Comparison of ENCODE assay signal across 9 cellular contexts in the genomic region with DNA sequence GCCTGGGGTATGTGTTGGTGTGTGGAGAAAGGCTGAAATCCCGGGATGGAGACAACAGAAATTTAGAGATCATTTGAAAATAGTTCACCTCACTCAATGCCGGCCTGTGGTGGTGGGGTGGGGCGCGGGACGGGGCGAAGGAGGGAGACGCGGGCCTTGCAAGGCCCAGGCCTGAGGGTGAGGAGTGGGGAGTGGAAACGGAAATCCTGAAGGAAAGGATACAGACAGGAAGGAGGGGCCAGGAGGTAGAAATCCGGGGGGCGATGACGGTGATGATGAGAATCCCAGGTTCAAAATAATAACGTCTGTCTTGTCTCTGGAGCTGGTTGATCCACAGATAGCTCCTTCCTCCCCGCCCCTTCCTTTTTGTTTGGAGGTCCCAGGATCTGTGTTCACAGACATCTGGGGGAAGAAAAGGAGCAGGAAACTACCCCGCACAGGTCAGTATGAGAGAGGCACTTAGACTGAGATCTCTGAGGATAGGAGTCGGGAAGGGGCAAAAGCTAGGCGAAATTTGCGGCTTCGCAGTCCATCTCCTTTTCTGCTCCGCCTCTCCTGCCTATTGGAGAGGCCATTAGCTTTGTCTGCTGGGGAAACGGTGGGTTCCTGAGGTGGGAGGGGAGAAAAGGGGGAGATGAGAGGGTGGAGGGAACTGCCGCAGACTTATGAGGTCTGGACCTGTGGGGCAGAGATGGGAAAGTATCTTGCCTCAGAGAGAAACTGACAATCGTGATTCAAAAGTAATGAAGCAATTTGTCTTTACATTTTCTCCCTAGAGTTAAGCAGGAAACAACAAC. TPM values are rescaled to one million over a fixed set of nuclear protein-coding genes. Genes with fewer than 3 reads are reported as not detected.
DNase-seq lines count a peak whose midpoint lies in the region; FAIRE-seq and TF ChIP-seq lines count a peak whose summit lies in the region.
"Had no signal": no experiment of that assay in that cellular context is flagged by ENCODE, and none has a peak within 500 bp of the region (broad histone marks: within the 10 kb centered on the region; RNA-seq: fewer than 3 reads in every experiment).

No MANE protein-coding gene starts in this region.

- H3K4me3 Mint-ChIP-seq in astrocyte (ENCODE audit: unreplicated experiment) (peak overlapping the region; percentile 79), progenitor cell of endocrine pancreas (ENCODE audit: low read depth) (peak overlapping the region; percentile 49)

- H3K4me2 ChIP-seq in astrocyte (ENCODE audit: low read length) (peak overlapping the region; percentile 84), hepatocyte (peak overlapping the region; percentile 48)

- H3K27ac Mint-ChIP-seq in astrocyte (ENCODE audit: unreplicated experiment), result no peak overlapping the region
- H3K27ac Mint-ChIP-seq in progenitor cell of endocrine pancreas, result peak overlapping the region; percentile 51

- peak overlapping the region; percentile 43 for H3K4me3 ChIP-seq in BJ (ENCODE audit: low read depth, low read length)
- H3K4me3 ChIP-seq in astrocyte (ENCODE audit: insufficient read depth, low read depth, low read length), result peak overlapping the region; percentile 52
- no peak overlapping the region for H3K4me3 ChIP-seq in hepatocyte

- POLR2A ChIA-PET in BJ (lab: Charles Lee), result interaction anchor here (0.6 kb wide), 1 partner anchor 376 kb away, joined by 3 read pairs; no protein-coding TSS in a partner anchor

- DNase-seq in BJ (ENCODE audit: low read depth) (no peak), astrocyte (ENCODE audit: low read depth) (peak; percentile 6), hepatocyte (ENCODE audit: low spot score) (peak; percentile 20), progenitor cell of endocrine pancreas (ENCODE audit: low spot score, unreplicated experiment) (no peak), NCI-H446 (lab: John Stamatoyannopoulos, UW) (no peak), NCI-H526 treated with DMSO at 0.1 percent for 48 hours (lab: John Stamatoyannopoulos, UW) (no peak)
- no peak for DNase-seq in central memory CD4-positive, alpha-beta T cell
- no peak for DNase-seq in activated naive CD4-positive, alpha-beta T cell (lab: John Stamatoyannopoulos, UW)

- H3K4me1 ChIP-seq in astrocyte (ENCODE audit: insufficient read depth, low read length) (peaks cover 3% of the 10 kb centered on the region), hepatocyte (ENCODE audit: insufficient read depth) (no peaks in the 10 kb centered on the region)

- H3K27ac ChIP-seq in astrocyte (ENCODE audit: low read depth, low read length), result peak overlapping the region; percentile 13
- peak overlapping the region; percentile 60 for H3K27ac ChIP-seq in hepatocyte

- no peaks in the 10 kb centered on the region for H3K36me3 ChIP-seq in BJ (ENCODE audit: control insufficient read depth, insufficient read depth, low read length)
- no peaks in the 10 kb centered on the region for H3K36me3 ChIP-seq in astrocyte (ENCODE audit: insufficient read depth, low read length)
- no peaks in the 10 kb centered on the region for H3K36me3 ChIP-seq in hepatocyte (replicated peaks; ENCODE audit: insufficient read depth, low read depth)

- no peaks in the 10 kb centered on the region for H3K9me3 Mint-ChIP-seq in astrocyte (ENCODE audit: unreplicated experiment)
- peaks cover 11% of the 10 kb centered on the region for H3K9me3 Mint-ChIP-seq in progenitor cell of endocrine pancreas (ENCODE audit: low read depth)

- 49% methylated on average over 21 of the region's 23 CpGs for WGBS in hepatocyte (ENCODE audit: low lambda C conversion rate, missing lambda C conversion rate)

- H3K79me2 ChIP-seq in astrocyte (ENCODE audit: insufficient read depth, low read length), result no peaks in the 10 kb centered on the region
- no peaks in the 10 kb centered on the region for H3K79me2 ChIP-seq in hepatocyte

- CTCF ChIA-PET in BJ (lab: Yijun Ruan, JAX), result interaction anchor here (1.1 kb wide), 1 partner anchor 10 kb away, joined by 3 read pairs; no protein-coding TSS in a partner anchor

- H3K9me2 ChIP-seq in hepatocyte (replicated peaks; ENCODE audit: insufficient read depth), result no peaks in the 10 kb centered on the region

- H3K27me3 Mint-ChIP-seq in astrocyte (ENCODE audit: low read depth, unreplicated experiment) (no peaks in the 10 kb centered on the region), progenitor cell of endocrine pancreas (peaks cover 23% of the 10 kb centered on the region)

- H3K9ac ChIP-seq in astrocyte (ENCODE audit: low read length), result peak overlapping the region; percentile 76

- H3K27me3 ChIP-seq in BJ (ENCODE audit: control insufficient read depth, insufficient read depth, low read length) (no peaks in the 10 kb centered on the region), astrocyte (ENCODE audit: insufficient read depth, low read length) (no peaks in the 10 kb centered on the region), hepatocyte (no peaks in the 10 kb centered on the region)

- H3K9me3 ChIP-seq in astrocyte (ENCODE audit: insufficient read depth, low read depth, low read length) (no peaks in the 10 kb centered on the region), hepatocyte (ENCODE audit: low read depth) (no peaks in the 10 kb centered on the region)

- TF ChIP-seq CTCF in BJ (IDR thresholded peaks at IDR 0.05; ENCODE audit: insufficient read depth, low read depth, low read length), result no peak
- no peak for TF ChIP-seq CTCF in astrocyte (IDR thresholded peaks at IDR 0.05; ENCODE audit: insufficient read depth, low read depth, low read length)
- TF ChIP-seq CTCF in hepatocyte (IDR thresholded peaks at IDR 0.05; ENCODE audit: poor library complexity), result no peak
- TF ChIP-seq CTCF in progenitor cell of endocrine pancreas (IDR thresholded peaks at IDR 0.05; ENCODE audit: unreplicated experiment), result no peak

- H4K20me1 ChIP-seq in astrocyte (ENCODE audit: insufficient read depth, low read length) (no peaks in the 10 kb centered on the region), hepatocyte (ENCODE audit: insufficient read depth, poor library complexity, severe bottlenecking) (no peaks in the 10 kb centered on the region)

- H3K36me3 Mint-ChIP-seq in astrocyte (ENCODE audit: low read depth, unreplicated experiment), result no peaks in the 10 kb centered on the region
- H3K36me3 Mint-ChIP-seq in progenitor cell of endocrine pancreas (ENCODE audit: insufficient read depth), result no peaks in the 10 kb centered on the region

- H2AFZ ChIP-seq in astrocyte (ENCODE audit: low read depth, low read length), result peak overlapping the region; percentile 86
- peak overlapping the region; percentile 26 for H2AFZ ChIP-seq in hepatocyte

- peak; percentile 17 for FAIRE-seq in astrocyte (lab: Jason Lieb, UNC)

- peaks cover 3% of the 10 kb centered on the region for H3K4me1 Mint-ChIP-seq in astrocyte (ENCODE audit: low read depth, unreplicated experiment)
- peaks cover 5% of the 10 kb centered on the region for H3K4me1 Mint-ChIP-seq in progenitor cell of endocrine pancreas (ENCODE audit: low read depth)

RNA-seq across cellular contexts. Expression of gene TCEAL7, which starts 0.8 kb away (rescaled TPM):
- 5.5 and 10.2 TPM in 2 replicates for polyA plus RNA-seq in BJ (2011; rRNA removed)
- 1.3 and 4.1 TPM in 2 replicates for polyA minus RNA-seq in BJ (2011; rRNA and poly(A)+ RNA removed)
- 7.6 and 9.4 TPM in 2 replicates for total RNA-seq in astrocyte
- total RNA-seq in hepatocyte, result 14.7 and 16.0 TPM in 2 replicates
- 6.6 and 6.9 TPM in 2 replicates for polyA plus RNA-seq in hepatocyte
- 4.9 and 5.1 TPM in 2 replicates for total RNA-seq in progenitor cell of endocrine pancreas

RNA-seq across cellular contexts. Expression of gene BEX2, which starts 20.0 kb away (rescaled TPM):
- 1.2 and 1.8 TPM in 2 replicates for polyA plus RNA-seq in BJ (2011; rRNA removed)
- not detected in 2 replicates for polyA minus RNA-seq in BJ (2011; rRNA and poly(A)+ RNA removed)
- total RNA-seq in astrocyte, result 10.0 and 12.6 TPM in 2 replicates
- 28.1 and 37.7 TPM in 2 replicates for total RNA-seq in hepatocyte
- polyA plus RNA-seq in hepatocyte, result 39.1 and 45.4 TPM in 2 replicates
- total RNA-seq in progenitor cell of endocrine pancreas, result 36.0 and 42.0 TPM in 2 replicates

RNA-seq across cellular contexts. Expression of gene TCEAL9, which starts 25.5 kb away (rescaled TPM):
- 15.7 and 53.5 TPM in 2 replicates for polyA plus RNA-seq in BJ (2011; rRNA removed)
- polyA minus RNA-seq in BJ (2011; rRNA and poly(A)+ RNA removed), result 4.2 and 6.6 TPM in 2 replicates
- 69.0 and 70.5 TPM in 2 replicates for total RNA-seq in astrocyte
- 212 and 239 TPM in 2 replicates for total RNA-seq in hepatocyte
- polyA plus RNA-seq in hepatocyte, result 257 and 305 TPM in 2 replicates
- 111 and 118 TPM in 2 replicates for total RNA-seq in progenitor cell of endocrine pancreas

RNA-seq across cellular contexts. Expression of gene BEX3, which starts 45.5 kb away (rescaled TPM):
- 107 and 267 TPM in 2 replicates for polyA plus RNA-seq in BJ (2011; rRNA removed)
- 37.0 and 43.8 TPM in 2 replicates for polyA minus RNA-seq in BJ (2011; rRNA and poly(A)+ RNA removed)
- total RNA-seq in astrocyte, result 221 and 241 TPM in 2 replicates
- 267 and 271 TPM in 2 replicates for total RNA-seq in hepatocyte
- polyA plus RNA-seq in hepatocyte, result 506 and 616 TPM in 2 replicates
- total RNA-seq in progenitor cell of endocrine pancreas, result 408 and 425 TPM in 2 replicates

RNA-seq across cellular contexts. Expression of gene TCEAL5, which starts 54.2 kb away (rescaled TPM):
- polyA plus RNA-seq in BJ (2011; rRNA removed) (not detected in 2 replicates), hepatocyte (0.17 TPM in 1 of 2 replicates, not detected in the other)
- not detected in 2 replicates for polyA minus RNA-seq in BJ (2011; rRNA and poly(A)+ RNA removed)
- total RNA-seq in astrocyte (0.36 TPM in 1 of 2 replicates, not detected in the other), hepatocyte (not detected in 2 replicates), progenitor cell of endocrine pancreas (not detected in 2 replicates)
- total RNA-seq: dermis microvascular lymphatic vessel endothelial cell had no signal

Comparison
In these comparisons a context has a peak if more than half of its experiments do, and no peak if none do; other contexts are left out.
1. DNase-seq: peak in astrocyte (single experiment) and hepatocyte (single experiment); none in BJ (single experiment), progenitor cell of endocrine pancreas (single experiment), central memory CD4-positive, alpha-beta T cell (single experiment), NCI-H446 (0 of 2), NCI-H526 treated with DMSO at 0.1 percent for 48 hours (single experiment) and activated naive CD4-positive, alpha-beta T cell (0 of 4).